8 cellular contexts compared by ENCODE assay signal in the genomic region with DNA sequence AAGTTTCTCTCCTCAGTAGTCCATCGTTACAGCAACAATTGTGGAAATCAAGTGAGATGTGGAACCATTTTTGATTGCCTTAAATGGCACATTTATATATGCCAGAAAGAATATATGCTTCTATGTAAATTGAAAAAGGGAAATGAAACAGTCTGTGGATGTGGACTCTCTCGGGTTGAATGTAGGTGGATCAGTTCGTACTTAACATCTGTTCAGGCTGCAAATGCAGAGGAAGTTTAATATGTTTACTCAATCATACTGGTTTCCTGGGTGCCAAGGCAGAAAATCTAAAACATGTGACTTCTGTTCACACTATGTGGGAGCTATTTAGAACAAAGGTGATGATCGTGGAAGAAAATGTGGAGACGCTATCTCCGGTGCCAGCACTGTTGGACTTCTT.
DNase-seq lines count a peak whose midpoint lies in the region; ATAC-seq and FAIRE-seq lines count a peak whose summit lies in the region.
"Not testable (repeated sequence)": the region's sequence is repeated elsewhere in the genome, so short reads cannot be mapped to it uniquely, and the experiment has no call there.

No MANE protein-coding gene starts in this region.

- peak overlapping the region; percentile 44 for H3K4me3 ChIP-seq in endocrine pancreas (ENCODE audit: control insufficient read depth, insufficient read depth, low read length)

- not testable (repeated sequence) for H3K36me3 ChIP-seq in endocrine pancreas (ENCODE audit: control insufficient read depth, insufficient read depth, low read length)

- H3K9me3 ChIP-seq in endocrine pancreas (ENCODE audit: control insufficient read depth, low read length) = not testable (repeated sequence)

- peak; percentile 93 for FAIRE-seq in urothelium cell line (lab: Jason Lieb, UNC)

- not testable (repeated sequence) for H3K9ac ChIP-seq in endocrine pancreas (ENCODE audit: control insufficient read depth, insufficient read depth, low read length)

- H3K4me1 ChIP-seq in endocrine pancreas (ENCODE audit: control insufficient read depth, insufficient read depth, low read length) = not testable (repeated sequence)

- ATAC-seq in GM18868 (IDR thresholded peaks at IDR 0.05; ENCODE audit: unreplicated experiment) (peak; percentile 94), HG02852 (IDR thresholded peaks at IDR 0.05; ENCODE audit: unreplicated experiment) (peak; percentile 73)

- H3K27me3 ChIP-seq in endocrine pancreas (ENCODE audit: control insufficient read depth, insufficient read depth, low read length) = not testable (repeated sequence)

- peak; percentile 40 for DNase-seq in DMS53 (lab: John Stamatoyannopoulos, UW)
- peak; percentile 74 to 76 for DNase-seq in Kasumi-1 (lab: John Stamatoyannopoulos, UW)
- peak; percentile 19 to 77 for DNase-seq in NCI-H2081 (lab: John Stamatoyannopoulos, UW)
- peak; percentile 31 for DNase-seq in SIG-M5 (lab: John Stamatoyannopoulos, UW)
- not testable (repeated sequence) for DNase-seq in urothelium cell line (ENCODE audit: low spot score)
